Comparison of ENCODE assay signal across 26 cellular contexts in the genomic region with DNA sequence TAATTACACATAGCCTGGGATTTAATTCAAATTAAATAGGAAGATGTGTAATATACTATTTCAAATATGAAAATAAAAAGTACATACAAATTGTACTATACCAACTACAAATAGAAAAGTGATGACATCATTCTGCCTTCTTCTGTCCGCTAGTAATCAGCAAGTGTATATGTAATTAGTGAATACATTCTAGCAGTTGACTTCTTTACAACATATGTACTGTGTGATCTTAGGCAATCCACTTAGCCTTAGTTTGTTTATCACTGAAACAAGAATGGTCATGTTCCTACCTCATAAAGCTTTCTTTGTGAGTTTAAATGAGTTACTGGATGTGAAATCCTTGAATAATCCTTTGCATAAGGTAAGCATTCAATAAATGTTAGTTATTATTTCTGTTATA. TPM values are rescaled to one million over a fixed set of nuclear protein-coding genes. Genes with fewer than 3 reads are reported as not detected.
"Had no signal": no experiment of that assay in that cellular context is flagged by ENCODE, and none has a peak within 500 bp of the region (broad histone marks: within the 10 kb centered on the region; RNA-seq: fewer than 3 reads in every experiment).

No MANE protein-coding gene starts in this region.

- H3K4me1 ChIP-seq: adrenal gland, ascending aorta, gastroesophageal sphincter, right atrium auricular region, spleen, transverse colon had no signal

- ATAC-seq: activated CD4-positive, CD25-positive, alpha-beta regulatory T cell treated with anti-CD3 and anti-CD28 coated beads, Interleukin-2, amount 50 U/mL, for 24 hours; gastroesophageal sphincter; left colon; naive thymus-derived CD4-positive, alpha-beta T cell had no signal

- H3K27ac ChIP-seq: adrenal gland, ascending aorta, gastroesophageal sphincter, hepatocyte, right atrium auricular region, spleen, transverse colon, WERI-Rb-1 had no signal

- H3K4me3 ChIP-seq: adrenal gland, ascending aorta, gastroesophageal sphincter, hepatocyte, right atrium auricular region, spleen, transverse colon had no signal

- H3K9me3 ChIP-seq: adrenal gland, ascending aorta, gastroesophageal sphincter, right atrium auricular region, spleen, transverse colon had no signal

- H3K4me2 ChIP-seq: hepatocyte had no signal

- H2AFZ ChIP-seq: hepatocyte had no signal

- H3K27me3 ChIP-seq: adrenal gland, ascending aorta, gastroesophageal sphincter, hepatocyte, right atrium auricular region, spleen, transverse colon had no signal

- DNase-seq: activated CD4-positive, alpha-beta memory T cell treated with anti-CD3 and anti-CD28 coated beads for 36 hours; activated CD4-positive, alpha-beta T cell treated with anti-CD3 and anti-CD28 coated beads for 48 hours; activated CD8-positive, alpha-beta memory T cell treated with anti-CD3 and anti-CD28 coated beads, Interleukin-2, amount 50 U/mL, for 4 hours; activated effector memory CD4-positive, alpha-beta T cell treated with anti-CD3 and anti-CD28 coated beads, Interleukin-2, amount 50 U/mL, for 16 hours; activated naive CD4-positive, alpha-beta T cell treated with anti-CD3 and anti-CD28 coated beads for 36 hours; activated naive CD8-positive, alpha-beta T cell treated with anti-CD3 and anti-CD28 coated beads for 36 hours; activated T-cell treated with anti-CD3 and anti-CD28 coated beads, Interleukin-2, amount 50 U/mL, for 1 hour; adrenal gland; endodermal cell; kidney; left colon; midbrain; naive thymus-derived CD4-positive, alpha-beta T cell; occipital lobe; spleen; stimulated activated naive CD4-positive, alpha-beta T cell treated with Interleukin-2 at 50 U/mL for 16 hours; T-helper 9 cell; transverse colon; WERI-Rb-1 had no signal

- H3K36me3 ChIP-seq: adrenal gland, ascending aorta, gastroesophageal sphincter, right atrium auricular region, spleen, transverse colon, WERI-Rb-1 had no signal

- H3K79me2 ChIP-seq: hepatocyte had no signal

RNA-seq across cellular contexts. Expression of gene LUM, which starts 7.8 kb away (rescaled TPM):
- total RNA-seq: activated CD4-positive, alpha-beta memory T cell treated with anti-CD3 and anti-CD28 coated beads for 36 hours; activated CD8-positive, alpha-beta memory T cell treated with anti-CD3 and anti-CD28 coated beads for 36 hours; activated naive CD4-positive, alpha-beta T cell treated with anti-CD3 and anti-CD28 coated beads for 36 hours; activated naive CD8-positive, alpha-beta T cell treated with anti-CD3 and anti-CD28 coated beads for 36 hours; activated T-helper 1 cell treated with anti-CD3 and anti-CD28 coated beads, Interleukin-12 subunit alpha, Interleukin-12 subunit beta, Interleukin-2, Interleukin-4 antibody, amounts not matched to agents 30 ng/mL and 10 ng/mL and 1 ng/mL, durations not matched to agents 14 hours and 24 hours and 36 hours had no signal
- polyA plus RNA-seq: naive thymus-derived CD4-positive, alpha-beta T cell had no signal
